Comparison of ENCODE assay signal across 28 cellular contexts in the genomic region with DNA sequence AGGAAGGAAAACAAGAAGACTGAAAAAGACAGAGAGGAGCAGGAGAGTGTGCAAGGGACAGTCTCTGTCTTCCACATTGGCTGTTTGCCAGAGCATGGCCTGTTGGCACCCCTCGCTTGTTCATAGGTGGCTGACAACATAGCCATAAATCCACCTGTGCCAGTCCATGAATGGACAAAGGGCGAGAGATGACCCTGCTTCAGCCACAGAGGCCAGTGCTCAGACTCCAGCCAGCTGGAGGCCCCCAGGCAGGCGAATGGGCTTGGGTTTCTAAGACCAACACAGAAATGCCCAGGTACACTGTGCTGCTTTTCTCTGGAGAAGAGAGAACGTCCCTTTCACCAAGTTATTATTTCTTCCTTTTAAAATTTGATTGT.
DNase-seq lines count a peak whose midpoint lies in the region; ATAC-seq and TF ChIP-seq lines count a peak whose summit lies in the region.
"Had no signal": no experiment of that assay in that cellular context is flagged by ENCODE, and none has a peak within 500 bp of the region (broad histone marks: within the 10 kb centered on the region; RNA-seq: fewer than 3 reads in every experiment).

No MANE protein-coding gene starts in this region.

- no peak overlapping the region for H3K4me3 Mint-ChIP-seq in progenitor cell of endocrine pancreas (ENCODE audit: low read depth)
- H3K4me3 Mint-ChIP-seq: activated CD8-positive, alpha-beta T cell treated with anti-CD3 and anti-CD28 coated beads, Interleukin-2, amount 10 ng/mL, durations not matched to agents 7 days and 5 days; CD4-positive, alpha-beta T cell; GM23338; nephron progenitor cell had no signal

- WGBS in esophagus squamous epithelium, 2 donors, result 49 to 51% methylated on average over 3 of the region's 4 CpGs

- no peak overlapping the region for H3K4me3 ChIP-seq in Panc1 (ENCODE audit: low read depth in 2 of 2, low read length in 2 of 2)
- no peak overlapping the region for H3K4me3 ChIP-seq in esophagus squamous epithelium
- H3K4me3 ChIP-seq: GM23338, heart right ventricle, left lung had no signal

- CTCF ChIA-PET in Panc1 (lab: Charles Lee), result no interaction called here

- H3K36me3 ChIP-seq in Panc1 (ENCODE audit: control insufficient read depth, insufficient read depth, low read length) (no peaks in the 10 kb centered on the region), esophagus squamous epithelium (no peaks in the 10 kb centered on the region)
- H3K36me3 ChIP-seq: heart right ventricle, left lung had no signal

- in situ Hi-C loops in Panc1 (cut with HindIII; ENCODE audit: low pct_unique_long_range_greater_than_20kb, low sequenced_read_pairs), result no loop called here

- no peaks in the 10 kb centered on the region for H3K9me3 ChIP-seq in Panc1 (ENCODE audit: control insufficient read depth, insufficient read depth, low read depth, low read length)
- H3K9me3 ChIP-seq in esophagus squamous epithelium, result no peaks in the 10 kb centered on the region
- H3K9me3 ChIP-seq: left lung had no signal

- H3K9me3 Mint-ChIP-seq in progenitor cell of endocrine pancreas (ENCODE audit: low read depth), result no peaks in the 10 kb centered on the region
- H3K9me3 Mint-ChIP-seq: CD4-positive, alpha-beta T cell; GM23338 had no signal

- H3K27ac Mint-ChIP-seq in progenitor cell of endocrine pancreas, result peak overlapping the region; percentile 0
- H3K27ac Mint-ChIP-seq: activated CD8-positive, alpha-beta T cell treated with anti-CD3 and anti-CD28 coated beads, Interleukin-2, amount 10 ng/mL, durations not matched to agents 7 days and 5 days; CD4-positive, alpha-beta T cell; GM23338; nephron progenitor cell had no signal

- intact Hi-C loops in Panc1 (cut with micrococcal nuclease; ENCODE audit: unreplicated experiment) (no loop called here), esophagus squamous epithelium (cut with DNase I) (no loop called here)

- peak; percentile 48 for DNase-seq in NCI-H2029 (lab: John Stamatoyannopoulos, UW)
- DNase-seq in NCI-H2029 treated with DMSO at 0.1 percent for 48 hours (lab: John Stamatoyannopoulos, UW), result no peak
- no peak for DNase-seq in Panc1 (ENCODE audit: low read depth, low spot score)
- DNase-seq in esophagus squamous epithelium (lab: John Stamatoyannopoulos, UW), result no peak
- DNase-seq in progenitor cell of endocrine pancreas (ENCODE audit: low spot score, unreplicated experiment), result no peak
- DNase-seq in GF-D8 (lab: John Stamatoyannopoulos, UW), result no peak
- no peak for DNase-seq in NCI-H82 treated with DMSO at 0.1 percent for 48 hours (lab: John Stamatoyannopoulos, UW; ENCODE audit: unreplicated experiment)
- DNase-seq: 8988T; activated CD4-positive, CD25-positive, alpha-beta regulatory T cell treated with anti-CD3 and anti-CD28 coated beads, Interleukin-2, amount 50 U/mL, for 72 hours; activated CD8-positive, alpha-beta T cell treated with anti-CD3 and anti-CD28 coated beads, Interleukin-2, amount 10 ng/mL, durations not matched to agents 7 days and 5 days; activated effector memory CD4-positive, alpha-beta T cell treated with anti-CD3 and anti-CD28 coated beads, Interleukin-2, amount 50 U/mL, for 16 hours; activated T-cell treated with anti-CD3 and anti-CD28 coated beads for 4 hours; CD4-positive, alpha-beta T cell; cerebellar nuclear complex; effector CD4-positive, alpha-beta T cell; heart right ventricle; KBM-7; left lung; NCI-H2171; NCI-H524; nephron progenitor cell; Right ventricle myocardium superior; T-helper 1 cell; trophoblast cell had no signal

- BruUV-seq in Panc1 (replicated peaks; lab: Mats Ljungman, UMichigan), result no TSS peak

- peaks cover 32% of the 10 kb centered on the region for H3K4me1 Mint-ChIP-seq in progenitor cell of endocrine pancreas (ENCODE audit: low read depth)

- POLR2A ChIA-PET in Panc1 (lab: Charles Lee), result no interaction called here

- TF ChIP-seq CTCF in Panc1 (IDR thresholded peaks at IDR 0.05), result no peak
- no peak for TF ChIP-seq CTCF in esophagus squamous epithelium (IDR thresholded peaks at IDR 0.05)
- no peak for TF ChIP-seq CTCF in progenitor cell of endocrine pancreas (IDR thresholded peaks at IDR 0.05; ENCODE audit: unreplicated experiment)

- no peaks in the 10 kb centered on the region for H3K27me3 Mint-ChIP-seq in progenitor cell of endocrine pancreas

- H3K4me1 ChIP-seq in Panc1 (ENCODE audit: control insufficient read depth, insufficient read depth, low read length) (peaks cover 10% of the 10 kb centered on the region), esophagus squamous epithelium (peaks cover 14 to 80% (median 18%) of the 10 kb centered on the region in 3 donors)
- H3K4me1 ChIP-seq: heart right ventricle, left lung had no signal

- ATAC-seq in Panc1, result no peak
- no peak for ATAC-seq in HG03521 (IDR thresholded peaks at IDR 0.05; ENCODE audit: unreplicated experiment)
- ATAC-seq: activated CD8-positive, alpha-beta T cell treated with anti-CD3 and anti-CD28 coated beads, Interleukin-2, amount 10 ng/mL, durations not matched to agents 7 days and 5 days; GM23338; heart right ventricle; sciatic nerve had no signal

- H3K36me3 Mint-ChIP-seq in progenitor cell of endocrine pancreas (ENCODE audit: insufficient read depth), result no peaks in the 10 kb centered on the region

- H3K27ac ChIP-seq in Panc1 (ENCODE audit: low read length), result peak overlapping the region; percentile 48; the same call in 1 of the 2 replicates
- H3K27ac ChIP-seq in esophagus squamous epithelium, result peak overlapping the region in 3 of 4 donors; percentile 28 to 89 (median 85)
- H3K27ac ChIP-seq: heart right ventricle, left lung, parathyroid adenoma had no signal

- no peaks in the 10 kb centered on the region for H3K27me3 ChIP-seq in Panc1 (ENCODE audit: control insufficient read depth, insufficient read depth, low read length)
- H3K27me3 ChIP-seq in esophagus squamous epithelium, result peaks cover 0 to 10% (median 0%) of the 10 kb centered on the region in 4 donors

- TF ChIP-seq POLR2A in esophagus squamous epithelium (IDR thresholded peaks at IDR 0.05), result no peak
